Comparison of ENCODE assay signal across 18 cellular contexts in the genomic region with DNA sequence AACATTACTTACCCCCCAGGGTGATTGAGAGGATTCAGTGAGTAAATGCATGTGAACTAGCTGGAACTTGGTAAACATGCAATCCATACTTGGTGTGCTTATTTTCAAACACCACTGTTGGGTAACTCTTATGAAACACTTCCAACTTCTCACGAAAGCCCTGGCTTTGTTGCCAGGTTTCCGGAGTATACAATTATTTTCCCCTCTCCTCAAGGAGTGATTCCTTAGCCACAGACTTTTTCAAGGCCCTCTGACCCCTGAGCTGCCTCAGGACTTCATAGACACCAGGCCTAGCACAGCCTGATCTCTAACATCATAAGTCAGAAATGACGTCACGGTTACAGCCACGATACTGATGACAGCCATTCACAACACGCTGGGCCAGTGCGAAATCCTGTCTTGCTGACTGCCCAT. TPM values are rescaled to one million over a fixed set of nuclear protein-coding genes. Genes with fewer than 3 reads are reported as not detected.
A peak's percentile ranks its signal among the peaks of the same experiment; 100 is the strongest.
DNase-seq lines count a peak whose midpoint lies in the region; ATAC-seq and TF ChIP-seq lines count a peak whose summit lies in the region.
"Had no signal": no experiment of that assay in that cellular context is flagged by ENCODE, and none has a peak within 500 bp of the region (broad histone marks: within the 10 kb centered on the region; RNA-seq: fewer than 3 reads in every experiment).

No MANE protein-coding gene starts in this region.

- H3K27me3 ChIP-seq in PC-3 (ENCODE audit: low read length) = no peaks in the 10 kb centered on the region
- H3K27me3 ChIP-seq: cardiac muscle cell, SJSA1, uterus had no signal

- no peaks in the 10 kb centered on the region for H3K79me2 ChIP-seq in PC-3 (ENCODE audit: low read length)

- POLR2A ChIA-PET in PC-3 (lab: Charles Lee; ENCODE audit: unreplicated experiment) = no interaction called here
- POLR2A ChIA-PET in activated CD4-positive, alpha-beta T cell treated with anti-CD3 and anti-CD28 coated beads for 36 hours (lab: Charles Lee) = no interaction called here

- no peaks in the 10 kb centered on the region for H3K36me3 Mint-ChIP-seq in activated CD4-positive, alpha-beta T cell treated with anti-CD3 and anti-CD28 coated beads for 36 hours (ENCODE audit: low read depth)
- no peaks in the 10 kb centered on the region for H3K36me3 Mint-ChIP-seq in activated CD8-positive, alpha-beta memory T cell treated with anti-CD3 and anti-CD28 coated beads, Interleukin-2, amount 10 ng/mL, durations not matched to agents 7 days and 5 days

- no peak overlapping the region for H3K4me3 Mint-ChIP-seq in activated CD4-positive, alpha-beta T cell treated with anti-CD3 and anti-CD28 coated beads for 36 hours
- no peak overlapping the region for H3K4me3 Mint-ChIP-seq in activated CD8-positive, alpha-beta memory T cell treated with anti-CD3 and anti-CD28 coated beads, Interleukin-2, amount 10 ng/mL, durations not matched to agents 7 days and 5 days

- H3K4me1 Mint-ChIP-seq in activated CD4-positive, alpha-beta T cell treated with anti-CD3 and anti-CD28 coated beads for 36 hours = no peaks in the 10 kb centered on the region
- no peaks in the 10 kb centered on the region for H3K4me1 Mint-ChIP-seq in activated CD8-positive, alpha-beta memory T cell treated with anti-CD3 and anti-CD28 coated beads, Interleukin-2, amount 10 ng/mL, durations not matched to agents 7 days and 5 days

- intact Hi-C loops in PC-3 (cut with micrococcal nuclease) = loop anchor here (1.0 to 2.0 kb wide), 3 partner anchors 31 to 122 kb away; no protein-coding TSS in a partner anchor
- intact Hi-C loops in activated CD4-positive, alpha-beta T cell treated with anti-CD3 and anti-CD28 coated beads for 36 hours (cut with DNase I, micrococcal nuclease) = loop anchor here (1.0 to 10.0 kb wide), 3 partner anchors 120 to 172 kb away; no protein-coding TSS in a partner anchor

- H4K20me1 ChIP-seq in PC-3 (ENCODE audit: low read length) = no peaks in the 10 kb centered on the region

- CTCF ChIA-PET in PC-3 (lab: Charles Lee) = no interaction called here
- CTCF ChIA-PET in activated CD4-positive, alpha-beta T cell treated with anti-CD3 and anti-CD28 coated beads for 36 hours (lab: Charles Lee) = no interaction called here
- CTCF ChIA-PET in activated CD8-positive, alpha-beta memory T cell treated with anti-CD3 and anti-CD28 coated beads, Interleukin-2, amount 10 ng/mL, durations not matched to agents 7 days and 5 days (lab: Charles Lee) = interaction anchor here (0.8 kb wide), 1 partner anchor 168 kb away, joined by 3 read pairs; no protein-coding TSS in a partner anchor

- TF ChIP-seq CTCF in PC-3 (conservative IDR thresholded peaks at IDR 0.05; ENCODE audit: low read depth, low read length) (no peak), fibroblast of mammary gland (conservative IDR thresholded peaks at IDR 0.05; ENCODE audit: control insufficient read depth, insufficient read depth, low read depth, low read length) (no peak), retinal pigment epithelial cell (conservative IDR thresholded peaks at IDR 0.05; ENCODE audit: low read depth, low read length) (no peak)

- H3F3A ChIP-seq in PC-3 (ENCODE audit: low read length, unreplicated experiment) = no peaks in the 10 kb centered on the region

- H3K9me3 ChIP-seq in PC-3 (ENCODE audit: low read length) = no peaks in the 10 kb centered on the region
- H3K9me3 ChIP-seq: SJSA1, uterus had no signal

- H3K36me3 ChIP-seq in PC-3 (ENCODE audit: low read depth, low read length) = no peaks in the 10 kb centered on the region
- H3K36me3 ChIP-seq: cardiac muscle cell, SJSA1, uterus had no signal

- H3K9me2 ChIP-seq in PC-3 (replicated peaks; ENCODE audit: low read length) = no peaks in the 10 kb centered on the region

- no TSS peak for BruUV-seq in PC-3 (replicated peaks; lab: Mats Ljungman, UMichigan)

- no peak overlapping the region for H3K9ac ChIP-seq in PC-3 (ENCODE audit: low read length)

- no peak for ATAC-seq in PC-3
- no peak for ATAC-seq in activated CD4-positive, alpha-beta T cell treated with anti-CD3 and anti-CD28 coated beads for 36 hours
- no peak for ATAC-seq in activated CD8-positive, alpha-beta memory T cell treated with anti-CD3 and anti-CD28 coated beads, Interleukin-2, amount 10 ng/mL, durations not matched to agents 7 days and 5 days
- ATAC-seq in HG03565 (IDR thresholded peaks at IDR 0.05; ENCODE audit: unreplicated experiment) = no peak

- H3K4me1 ChIP-seq in PC-3 (ENCODE audit: insufficient read depth, low read length) = peaks cover 15% of the 10 kb centered on the region
- H3K4me1 ChIP-seq: SJSA1, uterus had no signal

- H3K27ac Mint-ChIP-seq in activated CD4-positive, alpha-beta T cell treated with anti-CD3 and anti-CD28 coated beads for 36 hours = no peak overlapping the region
- H3K27ac Mint-ChIP-seq in activated CD8-positive, alpha-beta memory T cell treated with anti-CD3 and anti-CD28 coated beads, Interleukin-2, amount 10 ng/mL, durations not matched to agents 7 days and 5 days = no peak overlapping the region

- no peaks in the 10 kb centered on the region for H3K9me3 Mint-ChIP-seq in activated CD4-positive, alpha-beta T cell treated with anti-CD3 and anti-CD28 coated beads for 36 hours (ENCODE audit: low read depth)
- H3K9me3 Mint-ChIP-seq in activated CD8-positive, alpha-beta memory T cell treated with anti-CD3 and anti-CD28 coated beads, Interleukin-2, amount 10 ng/mL, durations not matched to agents 7 days and 5 days (ENCODE audit: low read depth) = no peaks in the 10 kb centered on the region

- H3K4me3 ChIP-seq in PC-3 (ENCODE audit: low read length) (no peak overlapping the region), fibroblast of mammary gland (ENCODE audit: control insufficient read depth, low read depth, low read length) (no peak overlapping the region), retinal pigment epithelial cell (ENCODE audit: low read length) (no peak overlapping the region)
- H3K4me3 ChIP-seq: cardiac muscle cell, GM12878, SJSA1, uterus had no signal

- H3K27ac ChIP-seq in PC-3 (ENCODE audit: low read length) = 0 out of 2 replicates have a peak overlapping the region, but pooled peaks have one; percentile 52
- H3K27ac ChIP-seq: cardiac muscle cell, SJSA1, uterus had no signal

- no peak overlapping the region for H3K4me2 ChIP-seq in PC-3 (ENCODE audit: low read length)

- H2AFZ ChIP-seq in PC-3 (ENCODE audit: low read length) = no peak overlapping the region

- DNase-seq in EH (ENCODE audit: low read depth) (peak; percentile 65), PC-3 (no peak), fibroblast of mammary gland (ENCODE audit: low read depth) (peak; percentile 49), retinal pigment epithelial cell (ENCODE audit: low read depth) (peak; percentile 89), NCI-H774 (lab: John Stamatoyannopoulos, UW) (no peak)
- DNase-seq in activated CD4-positive, alpha-beta T cell treated with anti-CD3 and anti-CD28 coated beads for 36 hours = no peak
- no peak for DNase-seq in activated CD8-positive, alpha-beta memory T cell treated with anti-CD3 and anti-CD28 coated beads, Interleukin-2, amount 10 ng/mL, durations not matched to agents 7 days and 5 days
- DNase-seq: activated naive CD4-positive, alpha-beta T cell treated with Interleukin-2 at 50 U/mL for 16 hours; C1 segment of cervical spinal cord; DMS79; midbrain; NCI-H2029 treated with DMSO at 0.1 percent for 48 hours had no signal

- peaks cover 24% of the 10 kb centered on the region for H3K27me3 Mint-ChIP-seq in activated CD4-positive, alpha-beta T cell treated with anti-CD3 and anti-CD28 coated beads for 36 hours
- H3K27me3 Mint-ChIP-seq in activated CD8-positive, alpha-beta memory T cell treated with anti-CD3 and anti-CD28 coated beads, Interleukin-2, amount 10 ng/mL, durations not matched to agents 7 days and 5 days = peaks cover 31% of the 10 kb centered on the region

RNA-seq across cellular contexts. Expression of a gene that starts 27.6 kb away (rescaled TPM):
- 3.1 and 5.2 TPM in 2 replicates for total RNA-seq in PC-3 (2014; rRNA removed)
- not detected for total RNA-seq in activated CD4-positive, alpha-beta T cell treated with anti-CD3 and anti-CD28 coated beads for 36 hours
- not detected for total RNA-seq in activated CD8-positive, alpha-beta memory T cell treated with anti-CD3 and anti-CD28 coated beads, Interleukin-2, amount 10 ng/mL, durations not matched to agents 7 days and 5 days
- total RNA-seq: activated CD8-positive, alpha-beta memory T cell treated with anti-CD3 and anti-CD28 coated beads for 36 hours; cardiac muscle cell; GM12878 had no signal

RNA-seq across cellular contexts. Expression of a gene that starts 51.4 kb away (rescaled TPM):
- total RNA-seq in PC-3 (2014; rRNA removed) = not detected in 2 replicates
- total RNA-seq in activated CD4-positive, alpha-beta T cell treated with anti-CD3 and anti-CD28 coated beads for 36 hours = 1 to 10 TPM; 7.4 to 8.2 TPM
- 10 to 100 TPM in 1 of 2 experiments, 1 to 10 TPM in 1; 8.9 to 10.3 TPM for total RNA-seq in activated CD8-positive, alpha-beta memory T cell treated with anti-CD3 and anti-CD28 coated beads, Interleukin-2, amount 10 ng/mL, durations not matched to agents 7 days and 5 days
- total RNA-seq: SJSA1 had no signal

Comparison
In these comparisons a context has a peak if more than half of its experiments do, and no peak if none do; other contexts are left out.
1. DNase-seq: peak in EH (single experiment), fibroblast of mammary gland (single experiment) and retinal pigment epithelial cell (single experiment); none in PC-3 (single experiment), activated CD4-positive, alpha-beta T cell treated with anti-CD3 and anti-CD28 coated beads for 36 hours (single experiment), activated CD8-positive, alpha-beta memory T cell treated with anti-CD3 and anti-CD28 coated beads, Interleukin-2, amount 10 ng/mL, durations not matched to agents 7 days and 5 days (single experiment) and NCI-H774 (single experiment).